Comparison of ENCODE assay signal across 22 cellular contexts in genomic region chr15:92633418-92633817, GRCh38. TPM values are rescaled to one million over a fixed set of nuclear protein-coding genes. Genes with fewer than 3 reads are reported as not detected.
A peak's percentile ranks its signal among the peaks of the same experiment; 100 is the strongest.
DNase-seq lines count a peak whose midpoint lies in the region; TF ChIP-seq lines count a peak whose summit lies in the region.
"Had no signal": no experiment of that assay in that cellular context is flagged by ENCODE, and none has a peak within 500 bp of the region (broad histone marks: within the 10 kb centered on the region; RNA-seq: fewer than 3 reads in every experiment).

No MANE protein-coding gene starts in this region.

- TF ChIP-seq CTCF in WERI-Rb-1 (IDR thresholded peaks at IDR 0.05; ENCODE audit: low read depth, low read length) (no peak), spleen (IDR thresholded peaks at IDR 0.05 in 8 of 11, conservative IDR thresholded peaks at IDR 0.05 in 3 of 11) (no peak), neural progenitor cell (IDR thresholded peaks at IDR 0.05) (no peak)

- H3K27ac ChIP-seq in BLaER1 treated with 17β-estradiol and CSF1 and Interleukin-3, amounts not matched to agents 10 nM and 100 nM = peak overlapping the region in 2 of 11 experiments; percentile 35 to 58; a peak in 2 of 22 replicates
- H3K27ac ChIP-seq in WERI-Rb-1 = peak overlapping the region; percentile 92
- H3K27ac ChIP-seq in spleen = no peak overlapping the region
- H3K27ac ChIP-seq in neural progenitor cell = no peak overlapping the region
- H3K27ac ChIP-seq: A549, GM23248, KMS-11, Peyer's patch had no signal

- H3K4me2 ChIP-seq in BLaER1 treated with 17β-estradiol and CSF1 and Interleukin-3, amounts not matched to agents 10 nM and 100 nM = peak overlapping the region in 8 of 11 experiments; percentile 10 to 74 (median 68); a peak in 14 of 22 replicates
- no peak overlapping the region for H3K4me2 ChIP-seq in neural progenitor cell
- H3K4me2 ChIP-seq: A549, KMS-11 had no signal

- H3K9me3 ChIP-seq in BLaER1 treated with 17β-estradiol and CSF1 and Interleukin-3, amounts not matched to agents 10 nM and 100 nM (replicated peaks in 1 of 11) = 0 out of 22 replicates have a peak, but pooled peaks cover 0 to 4% (median 0%) of the 10 kb centered on the region in 11 experiments
- H3K9me3 ChIP-seq in WERI-Rb-1 (ENCODE audit: severe bottlenecking) (no peaks in the 10 kb centered on the region), spleen (no peaks in the 10 kb centered on the region), neural progenitor cell (ENCODE audit: low read depth) (no peaks in the 10 kb centered on the region)
- H3K9me3 ChIP-seq: A549, BE2C, Peyer's patch had no signal

- H3K36me3 Mint-ChIP-seq in neural progenitor cell = peaks cover 6% of the 10 kb centered on the region

- H3K4me3 Mint-ChIP-seq in neural progenitor cell = no peak overlapping the region
- H3K4me3 Mint-ChIP-seq: CD4-positive, alpha-beta T cell had no signal

- no peak for TF ChIP-seq POLR2A in spleen (IDR thresholded peaks at IDR 0.05)

- H3K27ac Mint-ChIP-seq in neural progenitor cell = no peak overlapping the region
- H3K27ac Mint-ChIP-seq: CD4-positive, alpha-beta T cell had no signal

- intact Hi-C loops in spleen (cut with DNase I; ENCODE audit: low total_unique reads) = no loop called here

- peaks cover 22% of the 10 kb centered on the region for H3F3A ChIP-seq in neural progenitor cell (ENCODE audit: low read depth)

- peaks cover 34% of the 10 kb centered on the region for H3K79me2 ChIP-seq in neural progenitor cell (ENCODE audit: low read depth)

- H3K9ac ChIP-seq in BLaER1 treated with 17β-estradiol and CSF1 and Interleukin-3, amounts not matched to agents 10 nM and 100 nM = no peak overlapping the region
- no peak overlapping the region for H3K9ac ChIP-seq in neural progenitor cell
- H3K9ac ChIP-seq: GM23248, KMS-11 had no signal

- H3K27me3 Mint-ChIP-seq in neural progenitor cell (ENCODE audit: insufficient read depth, low read depth) = peaks cover 2% of the 10 kb centered on the region
- H3K27me3 Mint-ChIP-seq: CD4-positive, alpha-beta T cell had no signal

- H3K4me1 Mint-ChIP-seq in neural progenitor cell = peaks cover 19% of the 10 kb centered on the region

- 87 to 94% (median 91%) methylated on average over 6 of the region's 6 CpGs for WGBS in spleen, 5 donors

- H4K20me1 ChIP-seq in BLaER1 treated with 17β-estradiol and CSF1 and Interleukin-3, amounts not matched to agents 10 nM and 100 nM = no peaks in the 10 kb centered on the region
- H4K20me1 ChIP-seq in neural progenitor cell (ENCODE audit: low read depth) = no peaks in the 10 kb centered on the region

- no peak overlapping the region for H2AFZ ChIP-seq in neural progenitor cell (replicated peaks)
- H2AFZ ChIP-seq: GM23248 had no signal

- no peaks in the 10 kb centered on the region for H3K27me3 ChIP-seq in BLaER1 treated with 17β-estradiol and CSF1 and Interleukin-3, amounts not matched to agents 10 nM and 100 nM
- H3K27me3 ChIP-seq in WERI-Rb-1 (ENCODE audit: insufficient read depth, low read depth, severe bottlenecking) = no peaks in the 10 kb centered on the region
- H3K27me3 ChIP-seq in spleen (replicated peaks in 1 of 7) = peaks cover 0 to 14% (median 0%) of the 10 kb centered on the region in 7 donors
- H3K27me3 ChIP-seq in neural progenitor cell = no peaks in the 10 kb centered on the region
- H3K27me3 ChIP-seq: BE2C, Peyer's patch had no signal

- H3K4me1 ChIP-seq in BLaER1 treated with 17β-estradiol and CSF1 and Interleukin-3, amounts not matched to agents 10 nM and 100 nM = peaks cover 11 to 84% (median 74%) of the 10 kb centered on the region in 10 experiments
- H3K4me1 ChIP-seq in spleen (no peaks in the 10 kb centered on the region), neural progenitor cell (peaks cover 21% of the 10 kb centered on the region)
- H3K4me1 ChIP-seq: BE2C, Peyer's patch had no signal

- no peaks in the 10 kb centered on the region for H3K36me3 ChIP-seq in BLaER1 treated with 17β-estradiol and CSF1 and Interleukin-3, amounts not matched to agents 10 nM and 100 nM
- H3K36me3 ChIP-seq in WERI-Rb-1 (peaks cover 17% of the 10 kb centered on the region), spleen (peaks cover 0 to 9% (median 0%) of the 10 kb centered on the region in 6 donors), neural progenitor cell (no peaks in the 10 kb centered on the region)
- H3K36me3 ChIP-seq: BE2C, Peyer's patch had no signal

- H3K9me3 Mint-ChIP-seq in neural progenitor cell = peaks cover 4% of the 10 kb centered on the region
- H3K9me3 Mint-ChIP-seq: CD4-positive, alpha-beta T cell had no signal

- DNase-seq in WERI-Rb-1 = no peak
- DNase-seq in islet precursor cell = peak; percentile 20
- peak; percentile 9 for DNase-seq in spleen
- no peak for DNase-seq in AG08395 (ENCODE audit: low spot score)
- no peak for DNase-seq in neural progenitor cell (ENCODE audit: low spot score)
- no peak for DNase-seq in NCI-H2227 (lab: John Stamatoyannopoulos, UW; ENCODE audit: unreplicated experiment)
- DNase-seq: BE2C; CD4-positive, alpha-beta T cell; COR-L47; DMS79 treated with DMSO at 0.1 percent for 48 hours; GM23248; HCEC 1CT; IMR-90; NCI-H1092 treated with DMSO at 0.1 percent for 48 hours; NCI-H1436 treated with DMSO at 0.1 percent for 48 hours; NCI-H1930; NCI-H226; NCI-H510A treated with DMSO at 0.1 percent for 48 hours had no signal

- no peak overlapping the region for H3K4me3 ChIP-seq in BLaER1 treated with 17β-estradiol and CSF1 and Interleukin-3, amounts not matched to agents 10 nM and 100 nM
- H3K4me3 ChIP-seq in WERI-Rb-1 (ENCODE audit: low read depth, low read length) (no peak overlapping the region), spleen (no peak overlapping the region), neural progenitor cell (no peak overlapping the region)
- H3K4me3 ChIP-seq: A549, GM23248, Peyer's patch had no signal

RNA-seq across cellular contexts. Expression of gene FAM174B, which starts 22.2 kb away (rescaled TPM):
- 10 to 100 TPM in 4 of 7 donors, 1 to 10 TPM in 3; 7.4 to 17.9 (median 11.2) TPM for total RNA-seq in spleen
- 1 to 10 TPM; 2.1 to 4.8 (median 3.9) TPM for polyA plus RNA-seq in spleen
- total RNA-seq in neural progenitor cell (ENCODE audit: low replicate concordance) = 8.6 and 10.1 TPM in 2 replicates

Comparison
In these comparisons a context has a peak if more than half of its experiments do, and no peak if none do; other contexts are left out.
1. DNase-seq: peak in islet precursor cell (single experiment) and spleen (single experiment); none in WERI-Rb-1 (single experiment), AG08395 (single experiment), neural progenitor cell (single experiment) and NCI-H2227 (single experiment).